18 cellular contexts compared by ENCODE assay signal in the genomic region with DNA sequence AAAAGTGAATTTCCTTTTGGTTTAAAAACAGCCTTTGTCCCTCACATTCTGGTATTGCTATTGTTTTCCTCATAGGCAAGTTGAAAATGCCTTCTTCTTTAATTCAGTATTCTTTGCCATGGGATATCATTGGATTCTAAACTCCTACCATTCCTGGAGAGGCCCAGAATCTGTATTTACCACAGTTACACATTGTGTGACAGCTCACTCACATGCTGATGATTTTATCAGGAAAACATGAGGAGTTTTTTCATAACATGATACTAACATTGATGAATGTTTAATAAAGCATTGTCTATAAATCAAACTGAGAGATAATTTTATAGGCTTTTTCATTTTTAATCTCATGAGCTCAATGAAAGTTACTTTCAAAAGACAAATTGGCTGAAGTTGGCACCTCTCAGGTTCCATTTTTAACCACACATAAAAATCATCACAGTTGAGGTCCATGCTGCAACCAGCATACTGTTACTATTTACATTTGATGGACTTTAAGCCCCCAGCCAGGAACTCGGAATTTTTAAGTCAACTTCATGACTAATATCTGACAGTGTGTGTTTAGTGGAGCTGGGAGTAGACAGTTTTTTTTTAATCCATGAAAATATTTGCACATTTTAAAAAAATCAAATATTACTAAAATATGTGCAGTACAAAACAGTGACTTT.
DNase-seq lines count a peak whose midpoint lies in the region; ATAC-seq, FAIRE-seq and TF ChIP-seq lines count a peak whose summit lies in the region.
"Had no signal": no experiment of that assay in that cellular context is flagged by ENCODE, and none has a peak within 500 bp of the region (broad histone marks: within the 10 kb centered on the region; RNA-seq: fewer than 3 reads in every experiment).

No MANE protein-coding gene starts in this region.

- H3K4me1 ChIP-seq in A549 (peaks cover 13% of the 10 kb centered on the region; the same call in 2 of the 3 replicates), PC-3 (ENCODE audit: insufficient read depth, low read length) (peaks cover 27% of the 10 kb centered on the region), hepatocyte (ENCODE audit: insufficient read depth) (peaks cover 6% of the 10 kb centered on the region)

- H3K79me2 ChIP-seq in PC-3 (ENCODE audit: low read length), result no peaks in the 10 kb centered on the region
- no peaks in the 10 kb centered on the region for H3K79me2 ChIP-seq in hepatocyte

- H3K27ac ChIP-seq in A549, result no peak overlapping the region
- H3K27ac ChIP-seq in PC-3 (ENCODE audit: low read length), result peak overlapping the region; percentile 62
- peak overlapping the region; percentile 45 for H3K27ac ChIP-seq in hepatocyte
- H3K27ac ChIP-seq: HL-60 had no signal

- intact Hi-C loops in PC-3 (cut with micrococcal nuclease), result loop anchor here (5.0 kb wide), 1 partner anchor 232 kb away; no protein-coding TSS in a partner anchor

- peaks cover 6% of the 10 kb centered on the region for H3F3A ChIP-seq in PC-3 (ENCODE audit: low read length, unreplicated experiment)

- H2AFZ ChIP-seq in PC-3 (ENCODE audit: low read length), result no peak overlapping the region
- no peak overlapping the region for H2AFZ ChIP-seq in hepatocyte

- CTCF ChIA-PET in A549 (lab: Yijun Ruan, JAX), result no interaction called here
- CTCF ChIA-PET in PC-3 (lab: Charles Lee), result no interaction called here

- H3K27me3 ChIP-seq in PC-3 (ENCODE audit: low read length) (no peaks in the 10 kb centered on the region), hepatocyte (no peaks in the 10 kb centered on the region)

- no TSS peak for BruUV-seq in PC-3 (replicated peaks; lab: Mats Ljungman, UMichigan)

- H3K9me3 ChIP-seq in A549 (no peaks in the 10 kb centered on the region), PC-3 (ENCODE audit: low read length) (peaks cover 8% of the 10 kb centered on the region; the same call in 1 of the 2 replicates), hepatocyte (ENCODE audit: low read depth) (no peaks in the 10 kb centered on the region)

- H3K9me2 ChIP-seq in PC-3 (replicated peaks; ENCODE audit: low read length), result no peaks in the 10 kb centered on the region
- H3K9me2 ChIP-seq in hepatocyte (replicated peaks; ENCODE audit: insufficient read depth), result no peaks in the 10 kb centered on the region

- TF ChIP-seq RAD21 in A549 (conservative IDR thresholded peaks at IDR 0.05 in 1 of 2, IDR thresholded peaks at IDR 0.05 in 1 of 2), result no peak

- H3K4me2 ChIP-seq in A549 (peak overlapping the region; percentile 38; the same call in 2 of the 3 replicates), PC-3 (ENCODE audit: low read length) (peak overlapping the region; percentile 49), hepatocyte (no peak overlapping the region)

- TF ChIP-seq POLR2A in A549 (IDR thresholded peaks at IDR 0.05; ENCODE audit: low read length) (no peak), H54 (IDR thresholded peaks at IDR 0.05; ENCODE audit: low read depth, low read length) (no peak)

- ATAC-seq in A549, result peak in 1 of 2 experiments; percentile 55; a peak in 2 of 6 replicates
- ATAC-seq in PC-3, result peak; percentile 96

- DNase-seq in A549 (ENCODE audit: low read depth in 1 of 2, low spot score in 1 of 2) (peak in 1 of 2 experiments; percentile 42), H54 (ENCODE audit: insufficient read length, low spot score) (no peak), PC-3 (peak; percentile 85), hepatocyte (ENCODE audit: low spot score) (peak; percentile 23), type B pancreatic cell (ENCODE audit: extremely low spot score, unreplicated experiment) (no peak)
- no peak for DNase-seq in effector CD8-positive, alpha-beta T cell (lab: John Stamatoyannopoulos, UW)
- no peak for DNase-seq in activated CD4-positive, alpha-beta T cell treated with anti-CD3 and anti-CD28 coated beads, Interleukin-2, amount 50 U/mL, for 48 hours
- DNase-seq: C1 segment of cervical spinal cord; Calu3; CD4-positive, alpha-beta T cell; DMS 273 treated with DMSO at 0.1 percent for 48 hours; DND-41; GF-D8; KG1 had no signal

- H3K4me1 Mint-ChIP-seq in type B pancreatic cell (ENCODE audit: unreplicated experiment), result no peaks in the 10 kb centered on the region
- H3K4me1 Mint-ChIP-seq: B cell, IgD-negative memory B cell had no signal

- H3K9me3 Mint-ChIP-seq in type B pancreatic cell, result peaks cover 9% of the 10 kb centered on the region

- FAIRE-seq in A549 (lab: Jason Lieb, UNC) (no peak), H54 (lab: Jason Lieb, UNC) (peak; percentile 20)
- FAIRE-seq: GM18507 had no signal

- 0% methylated on average over 1 of the region's 1 CpG for WGBS in A549 (ENCODE audit: missing lambda C conversion rate)
- 48% methylated on average over 1 of the region's 1 CpG for WGBS in hepatocyte (ENCODE audit: low lambda C conversion rate, missing lambda C conversion rate)

- H3K27ac Mint-ChIP-seq in type B pancreatic cell, result no peak overlapping the region
- H3K27ac Mint-ChIP-seq: B cell; CD4-positive, alpha-beta T cell; IgD-negative memory B cell had no signal

- peaks cover 7% of the 10 kb centered on the region; the same call in 1 of the 2 replicates for H3K36me3 ChIP-seq in PC-3 (ENCODE audit: low read depth, low read length)
- no peaks in the 10 kb centered on the region for H3K36me3 ChIP-seq in hepatocyte (replicated peaks; ENCODE audit: insufficient read depth, low read depth)

- TF ChIP-seq EP300 in A549 (IDR thresholded peaks at IDR 0.05), result no peak

- H3K9ac ChIP-seq in PC-3 (ENCODE audit: low read length), result no peak overlapping the region

- H3K4me3 ChIP-seq in A549, result no peak overlapping the region
- no peak overlapping the region for H3K4me3 ChIP-seq in PC-3 (ENCODE audit: low read length)
- H3K4me3 ChIP-seq in hepatocyte, result no peak overlapping the region

- H3K36me3 Mint-ChIP-seq in type B pancreatic cell, result peaks cover 12% of the 10 kb centered on the region
- H3K36me3 Mint-ChIP-seq: IgD-negative memory B cell had no signal

- POLR2A ChIA-PET in A549 (lab: Yijun Ruan, JAX) (no interaction called here), PC-3 (lab: Charles Lee; ENCODE audit: unreplicated experiment) (no interaction called here)

- no peak overlapping the region for H3K4me3 Mint-ChIP-seq in type B pancreatic cell
- H3K4me3 Mint-ChIP-seq: B cell; CD4-positive, alpha-beta T cell; IgD-negative memory B cell had no signal

- TF ChIP-seq CTCF in A549 (IDR thresholded peaks at IDR 0.05), result no peak
- no peak for TF ChIP-seq CTCF in PC-3 (conservative IDR thresholded peaks at IDR 0.05; ENCODE audit: low read depth, low read length)
- no peak for TF ChIP-seq CTCF in hepatocyte (IDR thresholded peaks at IDR 0.05; ENCODE audit: poor library complexity)
- no peak for TF ChIP-seq CTCF in type B pancreatic cell (conservative IDR thresholded peaks at IDR 0.05)

- no peaks in the 10 kb centered on the region for H3K27me3 Mint-ChIP-seq in type B pancreatic cell
- H3K27me3 Mint-ChIP-seq: B cell; CD4-positive, alpha-beta T cell; IgD-negative memory B cell had no signal

- H4K20me1 ChIP-seq in PC-3 (ENCODE audit: low read length) (no peaks in the 10 kb centered on the region), hepatocyte (ENCODE audit: insufficient read depth, poor library complexity, severe bottlenecking) (no peaks in the 10 kb centered on the region)

TF ChIP-seq in A549, 52 proteins besides CTCF, POLR2A, EP300 and RAD21:
- TF ChIP-seq, protein P1, sequence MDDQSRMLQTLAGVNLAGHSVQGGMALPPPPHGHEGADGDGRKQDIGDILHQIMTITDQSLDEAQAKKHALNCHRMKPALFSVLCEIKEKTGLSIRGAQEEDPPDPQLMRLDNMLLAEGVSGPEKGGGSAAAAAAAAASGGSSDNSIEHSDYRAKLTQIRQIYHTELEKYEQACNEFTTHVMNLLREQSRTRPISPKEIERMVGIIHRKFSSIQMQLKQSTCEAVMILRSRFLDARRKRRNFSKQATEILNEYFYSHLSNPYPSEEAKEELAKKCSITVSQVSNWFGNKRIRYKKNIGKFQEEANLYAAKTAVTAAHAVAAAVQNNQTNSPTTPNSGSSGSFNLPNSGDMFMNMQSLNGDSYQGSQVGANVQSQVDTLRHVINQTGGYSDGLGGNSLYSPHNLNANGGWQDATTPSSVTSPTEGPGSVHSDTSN (IDR thresholded peaks at IDR 0.05), result no peak
- no peak for TF ChIP-seq CEBPB (IDR thresholded peaks at IDR 0.05)
- TF ChIP-seq NPAS2 (CRISPR knock-in tag; IDR thresholded peaks at IDR 0.05; ENCODE audit: borderline replicate concordance), result no peak
- TF ChIP-seq FOSL2 (IDR thresholded peaks at IDR 0.05), result no peak
- peak; percentile 16; the same call in 1 of the 2 replicates for TF ChIP-seq FOSL2 (CRISPR knock-in tag; IDR thresholded peaks at IDR 0.05)
- peak; percentile 55; the same call in 1 of the 2 replicates for TF ChIP-seq JUNB (IDR thresholded peaks at IDR 0.05)

Comparison
In these comparisons a context has a peak if more than half of its experiments do, and no peak if none do; other contexts are left out.
1. DNase-seq: peak in PC-3 (single experiment) and hepatocyte (single experiment); none in H54 (single experiment), effector CD8-positive, alpha-beta T cell (single experiment), type B pancreatic cell (single experiment) and activated CD4-positive, alpha-beta T cell treated with anti-CD3 and anti-CD28 coated beads, Interleukin-2, amount 50 U/mL, for 48 hours (0 of 2).
2. H3K27ac ChIP-seq: peak in PC-3 (single experiment) and hepatocyte (single experiment); none in A549 (0 of 2).